Comparison of ENCODE assay signal across 8 cellular contexts in the genomic region with DNA sequence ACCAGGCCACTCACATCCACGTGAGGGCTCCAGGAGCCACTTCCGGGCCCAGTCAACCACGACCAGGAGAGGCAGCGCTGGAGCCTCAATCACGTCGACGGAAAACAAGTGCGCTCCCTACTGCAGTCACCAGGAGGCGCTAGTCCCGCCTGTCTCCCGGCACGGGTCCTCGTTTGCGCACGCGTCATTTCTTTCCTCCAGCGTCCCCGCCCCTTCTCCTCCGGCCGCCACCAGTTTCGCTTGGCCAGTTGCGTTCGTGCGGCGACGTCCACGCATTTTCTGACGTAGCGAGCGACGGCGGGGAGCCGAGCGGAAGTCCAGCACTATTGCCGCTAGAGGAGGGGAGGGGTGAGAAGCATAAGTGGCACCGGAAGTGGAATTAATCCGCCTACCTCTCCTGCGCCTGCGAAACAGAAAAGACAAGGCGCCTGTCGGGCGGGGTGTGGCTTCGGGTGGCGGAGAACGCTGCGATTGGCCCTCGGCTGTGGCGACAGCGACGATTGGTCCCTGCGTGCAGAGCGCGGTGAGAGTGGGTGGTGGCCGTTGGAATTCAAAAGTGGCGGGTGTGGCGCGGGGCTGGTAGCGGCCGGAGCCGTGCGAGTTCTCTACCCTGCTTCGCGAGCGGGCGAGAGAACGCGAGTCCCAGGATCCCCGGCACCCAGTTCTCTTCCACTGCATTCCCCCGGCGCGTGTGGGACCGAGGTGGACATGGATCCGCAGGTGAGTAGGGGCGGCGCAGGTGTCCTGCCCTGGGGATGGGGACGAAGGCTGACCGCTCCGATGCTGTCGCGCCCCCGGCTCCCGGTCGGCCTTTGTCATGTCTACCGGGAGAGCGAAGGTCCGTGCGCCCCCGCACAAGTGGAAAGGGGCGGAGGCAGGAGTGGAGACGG. TPM values are rescaled to one million over a fixed set of nuclear protein-coding genes. Genes with fewer than 3 reads are reported as not detected.
A peak's percentile ranks its signal among the peaks of the same experiment; 100 is the strongest.
DNase-seq lines count a peak whose midpoint lies in the region; ATAC-seq, FAIRE-seq and TF ChIP-seq lines count a peak whose summit lies in the region.

A gene with protein sequence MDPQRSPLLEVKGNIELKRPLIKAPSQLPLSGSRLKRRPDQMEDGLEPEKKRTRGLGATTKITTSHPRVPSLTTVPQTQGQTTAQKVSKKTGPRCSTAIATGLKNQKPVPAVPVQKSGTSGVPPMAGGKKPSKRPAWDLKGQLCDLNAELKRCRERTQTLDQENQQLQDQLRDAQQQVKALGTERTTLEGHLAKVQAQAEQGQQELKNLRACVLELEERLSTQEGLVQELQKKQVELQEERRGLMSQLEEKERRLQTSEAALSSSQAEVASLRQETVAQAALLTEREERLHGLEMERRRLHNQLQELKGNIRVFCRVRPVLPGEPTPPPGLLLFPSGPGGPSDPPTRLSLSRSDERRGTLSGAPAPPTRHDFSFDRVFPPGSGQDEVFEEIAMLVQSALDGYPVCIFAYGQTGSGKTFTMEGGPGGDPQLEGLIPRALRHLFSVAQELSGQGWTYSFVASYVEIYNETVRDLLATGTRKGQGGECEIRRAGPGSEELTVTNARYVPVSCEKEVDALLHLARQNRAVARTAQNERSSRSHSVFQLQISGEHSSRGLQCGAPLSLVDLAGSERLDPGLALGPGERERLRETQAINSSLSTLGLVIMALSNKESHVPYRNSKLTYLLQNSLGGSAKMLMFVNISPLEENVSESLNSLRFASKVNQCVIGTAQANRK (plus strand): TSS at position 546 of the 890 bp plus-strand sequence. CDS start 163 bp downstream, at position 709.

- H3K9me3 ChIP-seq in mammary epithelial cell (replicated peaks; ENCODE audit: insufficient read depth, low read length) (no peaks in the 10 kb centered on the region), iPS-20b (ENCODE audit: insufficient read depth, low read depth, low read length) (no peaks in the 10 kb centered on the region), small intestine (ENCODE audit: control insufficient read depth, low read depth) (no peaks in the 10 kb centered on the region)

- no peaks in the 10 kb centered on the region for H3K27me3 ChIP-seq in mammary epithelial cell (ENCODE audit: insufficient read depth, low read length)
- no peaks in the 10 kb centered on the region for H3K27me3 ChIP-seq in iPS-20b (ENCODE audit: insufficient read depth, low read length)
- H3K27me3 ChIP-seq in small intestine (ENCODE audit: control insufficient read depth in 2 of 2, insufficient read depth in 2 of 2, low read length in 2 of 2), result no peaks in the 10 kb centered on the region

- peak; percentile 41 for FAIRE-seq in small intestine (lab: Jason Lieb, UNC)

- no peaks in the 10 kb centered on the region for H4K20me1 ChIP-seq in mammary epithelial cell (ENCODE audit: insufficient read depth, low read length)

- ATAC-seq in GM18867 (IDR thresholded peaks at IDR 0.05; ENCODE audit: unreplicated experiment), result peak; percentile 87
- peak; percentile 89 for ATAC-seq in HG03108 (IDR thresholded peaks at IDR 0.05; ENCODE audit: unreplicated experiment)

- peak within 1 kb of the TSS; percentile 83 for H3K4me2 ChIP-seq in mammary epithelial cell (ENCODE audit: insufficient read depth, low read depth, low read length)

- H3K27ac ChIP-seq in VCaP (peak within 1 kb of the TSS; percentile 89), mammary epithelial cell (ENCODE audit: insufficient read depth, low read depth, low read length) (peak within 1 kb of the TSS; percentile 88), iPS-20b (ENCODE audit: low read length) (peak within 1 kb of the TSS; percentile 90), small intestine (ENCODE audit: low read depth in 1 of 2, low read length in 1 of 2) (peak within 1 kb of the TSS; percentile 86 to 91)

- H3K36me3 ChIP-seq in mammary epithelial cell (ENCODE audit: insufficient read depth, low read length) (no peaks in the 10 kb centered on the region), iPS-20b (ENCODE audit: insufficient read depth, low read depth, low read length) (peaks cover 5% of the 10 kb centered on the region; the same call in 1 of the 2 replicates), small intestine (ENCODE audit: control insufficient read depth in 2 of 2, insufficient read depth in 2 of 2, low read length in 2 of 2) (no peaks in the 10 kb centered on the region)

- H3K9ac ChIP-seq in mammary epithelial cell (ENCODE audit: insufficient read depth, low read length) (peak within 1 kb of the TSS; percentile 97), iPS-20b (ENCODE audit: low read depth, low read length) (peak within 1 kb of the TSS; percentile 93)

- in situ Hi-C loops in ACHN (cut with HindIII; ENCODE audit: low pct_ligation_motif_present, low pct_unique_long_range_greater_than_20kb, low sequenced_read_pairs) (no loop called here), mammary epithelial cell (cut with MboI; ENCODE audit: low sequenced_read_pairs in 2 of 2) (no loop called here)

- TF ChIP-seq CTCF in VCaP (conservative IDR thresholded peaks at IDR 0.05) (peak; percentile 100), mammary epithelial cell (conservative IDR thresholded peaks at IDR 0.05 in 1 of 2, IDR thresholded peaks at IDR 0.05 in 1 of 2; ENCODE audit: extremely low read depth in 1 of 2, insufficient read depth in 1 of 2, low read depth in 1 of 2, low read length in 2 of 2) (peak; percentile 88 to 94)

- DNase-seq in ACHN (peak; percentile 99), NCI-H2196 (lab: John Stamatoyannopoulos, UW; ENCODE audit: unreplicated experiment) (peak; percentile 99), mammary epithelial cell (peak; percentile 100), small intestine (peak; percentile 100)

- H2AFZ ChIP-seq in mammary epithelial cell (ENCODE audit: low read depth, low read length), result peak within 1 kb of the TSS; percentile 83

- peaks cover 37% of the 10 kb centered on the region for H3K4me1 ChIP-seq in mammary epithelial cell (ENCODE audit: insufficient read depth, low read length)
- H3K4me1 ChIP-seq in iPS-20b (ENCODE audit: insufficient read depth, low read length), result peaks cover 13% of the 10 kb centered on the region; the same call in 1 of the 2 replicates
- H3K4me1 ChIP-seq in small intestine (ENCODE audit: control insufficient read depth in 2 of 2, insufficient read depth in 1 of 2, low read depth in 1 of 2, low read length in 1 of 2), result no peaks in the 10 kb centered on the region

- CTCF ChIA-PET in mammary epithelial cell (lab: Charles Lee; ENCODE audit: low non-redundant PET), result interaction anchor here (0.7 kb wide), 1 partner anchor 151 kb away, joined by 6 read pairs; no protein-coding TSS in a partner anchor

- peaks cover 48% of the 10 kb centered on the region for H3K79me2 ChIP-seq in mammary epithelial cell (ENCODE audit: insufficient read depth, low read length)

- H3K4me3 ChIP-seq in mammary epithelial cell (replicated peaks in 1 of 3; ENCODE audit: insufficient read depth in 1 of 3, low read depth in 2 of 3, low read length in 3 of 3) (peak within 1 kb of the TSS; percentile 67 to 93 (median 91)), iPS-20b (ENCODE audit: low read length) (peak within 1 kb of the TSS; percentile 95), small intestine (ENCODE audit: low read depth in 1 of 2, low read length in 2 of 2) (peak within 1 kb of the TSS in 1 of 2 donors; percentile 63)

- BruUV-seq in mammary epithelial cell (replicated peaks; lab: Mats Ljungman, UMichigan), result no TSS peak

- WGBS in mammary epithelial cell (ENCODE audit: low coverage, missing lambda C conversion rate), result 1% methylated on average over 30 of the region's 90 CpGs
- WGBS in small intestine, 3 donors, result 0 to 1% (median 0%) methylated on average over 86 to 90 of the region's 90 CpGs

- dilution Hi-C loops in mammary epithelial cell (cut with HindIII; ENCODE audit: low sequenced_read_pairs), result no loop called here

- intact Hi-C loops in mammary epithelial cell (cut with micrococcal nuclease), result loop anchor here (1.0 to 2.0 kb wide), 4 partner anchors 19 to 189 kb away; partner anchors contain the start of genes BAK1 and ZBTB9

RNA-seq across cellular contexts. Expression of the gene that starts here (rescaled TPM):
- total RNA-seq in mammary epithelial cell, result 10 to 100 TPM in 1 of 2 donors, 1 to 10 TPM in 1; 2.8 to 36.7 TPM
- polyA plus RNA-seq in mammary epithelial cell (47.5 TPM), small intestine (10 to 100 TPM in 1 of 3 donors, 1 to 10 TPM in 2; 3.1 to 23.2 (median 3.2) TPM)
- polyA minus RNA-seq in mammary epithelial cell, result 45.2 TPM
